13 cellular contexts compared by ENCODE assay signal in genomic region chr1:85933901-85934300, GRCh38.
"Had no signal": no experiment of that assay in that cellular context is flagged by ENCODE, and none has a peak within 500 bp of the region (broad histone marks: within the 10 kb centered on the region; RNA-seq: fewer than 3 reads in every experiment).

No MANE protein-coding gene starts in this region.

- H3K4me1 Mint-ChIP-seq: activated CD4-positive, alpha-beta T cell treated with anti-CD3 and anti-CD28 coated beads, Interleukin-2, amount 10 ng/mL, durations not matched to agents 7 days and 5 days; immature natural killer cell; stimulated activated naive B cell treated with anti-CD40 and anti-IgM and Interleukin-4, amounts not matched to agents 10 μg/mL and 1 μg/mL and 100 μg/mL, for 72 hours had no signal

- ATAC-seq: mucosa of descending colon; naive thymus-derived CD4-positive, alpha-beta T cell; stimulated activated naive B cell treated with anti-CD40 and anti-IgM and Interleukin-4, amounts not matched to agents 10 μg/mL and 1 μg/mL and 100 μg/mL, for 72 hours had no signal

- DNase-seq: activated CD4-positive, alpha-beta T cell treated with anti-CD3 and anti-CD28 coated beads, Interleukin-2, amount 10 ng/mL, durations not matched to agents 7 days and 5 days; activated CD8-positive, alpha-beta memory T cell treated with anti-CD3 and anti-CD28 coated beads for 24 hours; activated naive CD4-positive, alpha-beta T cell; caudate nucleus; heart left ventricle; immature natural killer cell; mucosa of descending colon; naive thymus-derived CD4-positive, alpha-beta T cell; stimulated activated CD4-positive, alpha-beta T cell treated with anti-CD3 and anti-CD28 coated beads, Interleukin-2, amount 100 ng/mL, for 48 hours; stimulated activated naive B cell treated with anti-CD40 and anti-IgM and Interleukin-4, amounts not matched to agents 10 μg/mL and 1 μg/mL and 100 μg/mL, for 72 hours; SW 1271; thyroid gland had no signal

- H3K4me3 ChIP-seq: heart left ventricle, mucosa of descending colon, thyroid gland had no signal

- H3K36me3 ChIP-seq: heart left ventricle, thyroid gland had no signal

- H3K27me3 Mint-ChIP-seq: activated CD4-positive, alpha-beta T cell treated with anti-CD3 and anti-CD28 coated beads, Interleukin-2, amount 10 ng/mL, durations not matched to agents 7 days and 5 days; naive thymus-derived CD4-positive, alpha-beta T cell; stimulated activated naive B cell treated with anti-CD40 and anti-IgM and Interleukin-4, amounts not matched to agents 10 μg/mL and 1 μg/mL and 100 μg/mL, for 72 hours had no signal

- H3K27me3 ChIP-seq: heart left ventricle, thyroid gland had no signal

- H3K4me3 Mint-ChIP-seq: activated CD4-positive, alpha-beta T cell treated with anti-CD3 and anti-CD28 coated beads, Interleukin-2, amount 10 ng/mL, durations not matched to agents 7 days and 5 days; activated T-helper 1 cell treated with anti-CD3 and anti-CD28 coated beads, Interleukin-12 subunit alpha, Interleukin-12 subunit beta, Interleukin-2, Interleukin-4 antibody, amounts not matched to agents 30 ng/mL and 10 ng/mL and 1 ng/mL, durations not matched to agents 14 hours and 24 hours and 36 hours; immature natural killer cell; naive thymus-derived CD4-positive, alpha-beta T cell; stimulated activated naive B cell treated with anti-CD40 and anti-IgM and Interleukin-4, amounts not matched to agents 10 μg/mL and 1 μg/mL and 100 μg/mL, for 72 hours had no signal

- H3K9me3 Mint-ChIP-seq: activated CD4-positive, alpha-beta T cell treated with anti-CD3 and anti-CD28 coated beads, Interleukin-2, amount 10 ng/mL, durations not matched to agents 7 days and 5 days; activated T-helper 1 cell treated with anti-CD3 and anti-CD28 coated beads, Interleukin-12 subunit alpha, Interleukin-12 subunit beta, Interleukin-2, Interleukin-4 antibody, amounts not matched to agents 30 ng/mL and 10 ng/mL and 1 ng/mL, durations not matched to agents 14 hours and 24 hours and 36 hours; stimulated activated naive B cell treated with anti-CD40 and anti-IgM and Interleukin-4, amounts not matched to agents 10 μg/mL and 1 μg/mL and 100 μg/mL, for 72 hours had no signal

- H3K27ac Mint-ChIP-seq: activated CD4-positive, alpha-beta T cell treated with anti-CD3 and anti-CD28 coated beads, Interleukin-2, amount 10 ng/mL, durations not matched to agents 7 days and 5 days; activated T-helper 1 cell treated with anti-CD3 and anti-CD28 coated beads, Interleukin-12 subunit alpha, Interleukin-12 subunit beta, Interleukin-2, Interleukin-4 antibody, amounts not matched to agents 30 ng/mL and 10 ng/mL and 1 ng/mL, durations not matched to agents 14 hours and 24 hours and 36 hours; immature natural killer cell; naive thymus-derived CD4-positive, alpha-beta T cell; stimulated activated naive B cell treated with anti-CD40 and anti-IgM and Interleukin-4, amounts not matched to agents 10 μg/mL and 1 μg/mL and 100 μg/mL, for 72 hours had no signal

- H3K9me3 ChIP-seq: heart left ventricle, mucosa of descending colon, thyroid gland had no signal

- H3K36me3 Mint-ChIP-seq: immature natural killer cell; naive thymus-derived CD4-positive, alpha-beta T cell; stimulated activated naive B cell treated with anti-CD40 and anti-IgM and Interleukin-4, amounts not matched to agents 10 μg/mL and 1 μg/mL and 100 μg/mL, for 72 hours had no signal
